Comparison of ENCODE assay signal across 17 cellular contexts in genomic region chr6:163842467-163842866, GRCh38.
"Had no signal": no experiment of that assay in that cellular context is flagged by ENCODE, and none has a peak within 500 bp of the region (broad histone marks: within the 10 kb centered on the region; RNA-seq: fewer than 3 reads in every experiment).

No MANE protein-coding gene starts in this region.

- H3K4me1 ChIP-seq: left lung had no signal

- H3K4me3 Mint-ChIP-seq: activated naive CD8-positive, alpha-beta T cell; dendritic cell treated with granulocyte-macrophage colony-stimulating factor and Interleukin-4, amounts not matched to agents 40 ng/mL and 50 ng/mL, for 4 days; nephron; stimulated activated effector memory CD8-positive, alpha-beta T cell treated with anti-CD3 and anti-CD28 coated beads, Interleukin-12 subunit alpha, Interleukin-12 subunit beta, amount 100 ng/mL, for 72 hours had no signal

- H3K27ac Mint-ChIP-seq: activated naive CD8-positive, alpha-beta T cell; dendritic cell treated with granulocyte-macrophage colony-stimulating factor and Interleukin-4, amounts not matched to agents 40 ng/mL and 50 ng/mL, for 4 days; stimulated activated effector memory CD8-positive, alpha-beta T cell treated with anti-CD3 and anti-CD28 coated beads, Interleukin-12 subunit alpha, Interleukin-12 subunit beta, amount 100 ng/mL, for 72 hours had no signal

- H3K36me3 ChIP-seq: esophagus squamous epithelium, heart right ventricle, left lung, sigmoid colon, stomach, vagina had no signal

- DNase-seq: activated CD4-positive, alpha-beta T cell treated with anti-CD3 and anti-CD28 coated beads, Interleukin-2, amount 50 U/mL, for 4 hours; effector memory CD4-positive, alpha-beta T cell; esophagus squamous epithelium; heart right ventricle; left lung; midbrain; nucleus accumbens; posterior cingulate gyrus; sigmoid colon; stimulated activated CD4-positive, alpha-beta T cell treated with anti-CD3 and anti-CD28 coated beads, Interleukin-4, amount 100 ng/mL, for 24 hours; stomach; trophoblast cell had no signal

- H3K4me1 Mint-ChIP-seq: stimulated activated effector memory CD8-positive, alpha-beta T cell treated with anti-CD3 and anti-CD28 coated beads, Interleukin-12 subunit alpha, Interleukin-12 subunit beta, amount 100 ng/mL, for 72 hours had no signal

- H3K36me3 Mint-ChIP-seq: activated naive CD8-positive, alpha-beta T cell; stimulated activated effector memory CD8-positive, alpha-beta T cell treated with anti-CD3 and anti-CD28 coated beads, Interleukin-12 subunit alpha, Interleukin-12 subunit beta, amount 100 ng/mL, for 72 hours had no signal

- H3K27me3 Mint-ChIP-seq: activated naive CD8-positive, alpha-beta T cell had no signal

- H3K27me3 ChIP-seq: esophagus squamous epithelium, heart right ventricle, left lung, sigmoid colon, stomach, vagina had no signal

- H3K27ac ChIP-seq: esophagus squamous epithelium, left lung, sigmoid colon, stomach, vagina had no signal

- ATAC-seq: left lung; stimulated activated effector memory CD8-positive, alpha-beta T cell treated with anti-CD3 and anti-CD28 coated beads, Interleukin-12 subunit alpha, Interleukin-12 subunit beta, amount 100 ng/mL, for 72 hours had no signal

- H3K9me3 ChIP-seq: esophagus squamous epithelium, stomach, vagina had no signal

- H3K4me3 ChIP-seq: esophagus squamous epithelium, heart right ventricle, left lung, sigmoid colon, stomach, vagina had no signal
